22 cellular contexts compared by ENCODE assay signal in genomic region chr1:74005533-74005932, GRCh38.
"Had no signal": no experiment of that assay in that cellular context is flagged by ENCODE, and none has a peak within 500 bp of the region (broad histone marks: within the 10 kb centered on the region; RNA-seq: fewer than 3 reads in every experiment).

No MANE protein-coding gene starts in this region.

- H3K36me3 Mint-ChIP-seq: activated CD4-positive, alpha-beta memory T cell treated with anti-CD3 and anti-CD28 coated beads for 36 hours; activated naive CD8-positive, alpha-beta T cell had no signal

- DNase-seq: activated B cell treated with CpG ODN at 0.5 μM for 24 hours; activated CD4-positive, alpha-beta memory T cell treated with anti-CD3 and anti-CD28 coated beads for 36 hours; activated CD4-positive, alpha-beta T cell treated with anti-CD3 and anti-CD28 coated beads, Interleukin-2, amount 10 ng/mL, durations not matched to agents 7 days and 5 days; activated CD8-positive, alpha-beta memory T cell treated with anti-CD3 and anti-CD28 coated beads for 24 hours; activated gamma-delta T cell; activated naive CD4-positive, alpha-beta T cell treated with anti-CD3 and anti-CD28 coated beads for 36 hours; activated T-cell treated with anti-CD3 and anti-CD28 coated beads, Interleukin-2, amount 50 U/mL, for 48 hours; cerebellar nuclear complex; Karpas-422; NCI-H1048; NCI-H187 treated with DMSO at 0.1 percent for 48 hours; NCI-H2107; NCI-H2171 treated with DMSO at 0.1 percent for 48 hours; NCI-H345; NCI-H510A; NCI-H526 treated with DMSO at 0.1 percent for 48 hours; NK-92 treated with Interleukin-12 subunit alpha and Interleukin-12 subunit beta, amount 100 ng/mL, for 24 hours; OCI-M1; RPMI8226; T-helper 1 cell had no signal

- H3K9me3 Mint-ChIP-seq: activated B cell treated with CpG ODN at 0.5 μM for 24 hours; activated CD4-positive, alpha-beta memory T cell treated with anti-CD3 and anti-CD28 coated beads for 36 hours; activated CD4-positive, alpha-beta T cell treated with anti-CD3 and anti-CD28 coated beads, Interleukin-2, amount 10 ng/mL, durations not matched to agents 7 days and 5 days; activated naive CD4-positive, alpha-beta T cell treated with anti-CD3 and anti-CD28 coated beads for 36 hours; activated T-helper 17 cell treated with anti-CD3 and anti-CD28 coated beads, Interleukin-2, amount 50 U/mL, for 72 hours had no signal

- H3K4me3 Mint-ChIP-seq: activated B cell treated with CpG ODN at 0.5 μM for 24 hours; activated CD4-positive, alpha-beta memory T cell treated with anti-CD3 and anti-CD28 coated beads for 36 hours; activated CD4-positive, alpha-beta T cell treated with anti-CD3 and anti-CD28 coated beads, Interleukin-2, amount 10 ng/mL, durations not matched to agents 7 days and 5 days; activated naive CD4-positive, alpha-beta T cell treated with anti-CD3 and anti-CD28 coated beads for 36 hours; activated naive CD8-positive, alpha-beta T cell; activated T-helper 17 cell treated with anti-CD3 and anti-CD28 coated beads, Interleukin-2, amount 50 U/mL, for 72 hours had no signal

- H3K4me1 Mint-ChIP-seq: activated B cell treated with CpG ODN at 0.5 μM for 24 hours had no signal

- H3K27ac Mint-ChIP-seq: activated B cell treated with CpG ODN at 0.5 μM for 24 hours; activated CD4-positive, alpha-beta memory T cell treated with anti-CD3 and anti-CD28 coated beads for 36 hours; activated CD4-positive, alpha-beta T cell treated with anti-CD3 and anti-CD28 coated beads, Interleukin-2, amount 10 ng/mL, durations not matched to agents 7 days and 5 days; activated naive CD4-positive, alpha-beta T cell treated with anti-CD3 and anti-CD28 coated beads for 36 hours; activated naive CD8-positive, alpha-beta T cell; activated T-helper 17 cell treated with anti-CD3 and anti-CD28 coated beads, Interleukin-2, amount 50 U/mL, for 72 hours had no signal

- H3K27me3 Mint-ChIP-seq: activated B cell treated with CpG ODN at 0.5 μM for 24 hours; activated CD4-positive, alpha-beta memory T cell treated with anti-CD3 and anti-CD28 coated beads for 36 hours; activated CD4-positive, alpha-beta T cell treated with anti-CD3 and anti-CD28 coated beads, Interleukin-2, amount 10 ng/mL, durations not matched to agents 7 days and 5 days; activated naive CD8-positive, alpha-beta T cell; activated T-helper 17 cell treated with anti-CD3 and anti-CD28 coated beads, Interleukin-2, amount 50 U/mL, for 72 hours had no signal
